ENCODE assay signal across 28 cellular contexts in genomic region chr5:62077823-62078550, GRCh38.
"Had no signal": no experiment of that assay in that cellular context is flagged by ENCODE, and none has a peak within 500 bp of the region (broad histone marks: within the 10 kb centered on the region; RNA-seq: fewer than 3 reads in every experiment).

No MANE protein-coding gene starts in this region.

- DNase-seq: activated B cell treated with CpG ODN at 0.5 μM for 24 hours; activated CD4-positive, alpha-beta memory T cell treated with anti-CD3 and anti-CD28 coated beads, Interleukin-2, amount 10 ng/mL, durations not matched to agents 7 days and 5 days; activated CD4-positive, alpha-beta T cell treated with anti-CD3 and anti-CD28 coated beads for 1 hour; activated CD4-positive, alpha-beta T cell treated with anti-CD3 and anti-CD28 coated beads, Interleukin-2, amount 50 U/mL, for 1 hour; activated T-cell treated with anti-CD3 and anti-CD28 coated beads for 4 hours; activated T-cell treated with anti-CD3 and anti-CD28 coated beads, Interleukin-2, amount 50 U/mL, for 48 hours; aorta; central memory CD4-positive, alpha-beta T cell; Karpas-422; NCI-H1092; NCI-H1417; NCI-H2029; NCI-H2107; NCI-H2171 treated with DMSO at 0.1 percent for 48 hours; NCI-H226; NCI-H510A; NCI-H526 treated with DMSO at 0.1 percent for 48 hours; NCI-H82; NK-92 treated with Interleukin-12 subunit alpha and Interleukin-12 subunit beta, amount 100 ng/mL, for 24 hours; OCI-M1; RPMI8226; SHP77; SW 1271; T-helper 9 cell had no signal

- H3K4me3 ChIP-seq: K562, SJSA1 had no signal

- H3K4me1 ChIP-seq: SJSA1 had no signal

- H3K36me3 ChIP-seq: SJSA1 had no signal

- H3K9me3 ChIP-seq: SJSA1 had no signal

- ATAC-seq: K562, Panc1, SK-N-SH treated with all-trans-retinoic acid at 6 μM for 48 hours had no signal

- H3K27ac ChIP-seq: SJSA1 had no signal

- H3K27me3 ChIP-seq: SJSA1 had no signal
